Comparison of ENCODE assay signal across 24 cellular contexts in the genomic region with DNA sequence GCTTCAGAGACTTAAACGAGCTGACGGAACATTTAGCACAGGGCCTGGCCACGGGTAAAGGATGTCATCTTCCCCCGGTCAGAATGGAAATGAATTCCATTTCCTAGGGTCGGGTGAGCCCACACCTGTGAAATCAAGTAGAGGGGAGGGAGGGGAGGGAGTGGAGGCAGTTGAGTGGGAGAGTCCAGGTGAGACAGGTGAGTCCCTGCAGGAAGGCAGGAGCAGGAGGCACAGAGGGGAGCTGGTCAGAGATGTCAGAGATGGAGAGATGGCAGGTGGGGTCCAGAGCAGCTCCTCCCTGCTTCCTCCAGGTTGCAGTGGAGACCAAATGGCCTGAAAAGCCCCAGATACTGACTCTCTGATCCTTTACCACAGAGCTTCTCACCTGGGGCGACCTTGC. TPM values are rescaled to one million over a fixed set of nuclear protein-coding genes. Genes with fewer than 3 reads are reported as not detected.
DNase-seq lines count a peak whose midpoint lies in the region; ATAC-seq, FAIRE-seq and TF ChIP-seq lines count a peak whose summit lies in the region.
"Had no signal": no experiment of that assay in that cellular context is flagged by ENCODE, and none has a peak within 500 bp of the region (broad histone marks: within the 10 kb centered on the region; RNA-seq: fewer than 3 reads in every experiment).

No MANE protein-coding gene starts in this region.

- no peaks in the 10 kb centered on the region for H3K9me3 ChIP-seq in WERI-Rb-1 (ENCODE audit: severe bottlenecking)
- no peaks in the 10 kb centered on the region for H3K9me3 ChIP-seq in kidney (ENCODE audit: control insufficient read depth in 1 of 2, low read length in 2 of 2)
- no peaks in the 10 kb centered on the region for H3K9me3 ChIP-seq in skeletal muscle satellite cell (replicated peaks; ENCODE audit: low read length)
- no peaks in the 10 kb centered on the region for H3K9me3 ChIP-seq in naive thymus-derived CD4-positive, alpha-beta T cell (ENCODE audit: control insufficient read depth in 2 of 3, low read length in 3 of 3)
- H3K9me3 ChIP-seq: ovary, SK-N-SH had no signal

- no peak overlapping the region for H3K4me3 Mint-ChIP-seq in naive thymus-derived CD4-positive, alpha-beta T cell
- H3K4me3 Mint-ChIP-seq: activated naive CD4-positive, alpha-beta T cell treated with anti-CD3 and anti-CD28 coated beads, Interleukin-2, amount 10 ng/mL, durations not matched to agents 7 days and 5 days; naive B cell had no signal

- H3K36me3 ChIP-seq in WERI-Rb-1 = peaks cover 55% of the 10 kb centered on the region
- H3K36me3 ChIP-seq in kidney (ENCODE audit: control insufficient read depth in 1 of 2, insufficient read depth in 2 of 2, low read length in 2 of 2) = no peaks in the 10 kb centered on the region
- H3K36me3 ChIP-seq in skeletal muscle satellite cell (ENCODE audit: insufficient read depth, low read length) = peaks cover 23% of the 10 kb centered on the region
- no peaks in the 10 kb centered on the region for H3K36me3 ChIP-seq in naive thymus-derived CD4-positive, alpha-beta T cell (ENCODE audit: control insufficient read depth in 2 of 3, insufficient read depth in 3 of 3, low read length in 3 of 3)
- H3K36me3 ChIP-seq: ovary had no signal

- no peak overlapping the region for H3K4me2 ChIP-seq in skeletal muscle satellite cell (ENCODE audit: low read length)
- H3K4me2 ChIP-seq: SK-N-SH had no signal

- peaks cover 0 to 16% (median 5%) of the 10 kb centered on the region in 5 donors for H3K27me3 Mint-ChIP-seq in naive thymus-derived CD4-positive, alpha-beta T cell

- DNase-seq in DMS79 treated with DMSO at 0.1 percent for 48 hours (lab: John Stamatoyannopoulos, UW) = peak; percentile 27
- no peak for DNase-seq in DMS79 (lab: John Stamatoyannopoulos, UW)
- no peak for DNase-seq in WERI-Rb-1
- DNase-seq in kidney = peak; percentile 39
- no peak for DNase-seq in naive thymus-derived CD4-positive, alpha-beta T cell
- no peak for DNase-seq in NCI-H2081 (lab: John Stamatoyannopoulos, UW)
- DNase-seq: activated naive CD4-positive, alpha-beta T cell treated with anti-CD3 and anti-CD28 coated beads, Interleukin-2, amount 10 ng/mL, durations not matched to agents 7 days and 5 days; amygdala; mammary epithelial cell; naive B cell; NCI-H1417; NCI-H2171 treated with DMSO at 0.1 percent for 48 hours; ovary; right cardiac atrium; RPMI8226; SK-N-SH; stimulated activated CD4-positive, alpha-beta T cell treated with anti-CD3 and anti-CD28 coated beads, Interleukin-15, amount 100 ng/mL, for 24 hours; trophoblast cell had no signal

- H3K4me1 ChIP-seq in kidney (ENCODE audit: control insufficient read depth in 1 of 2, insufficient read depth in 1 of 2, low read depth in 1 of 2, low read length in 2 of 2) (peaks cover 13 to 25% of the 10 kb centered on the region in 2 donors), skeletal muscle satellite cell (ENCODE audit: control insufficient read depth, insufficient read depth, low read length) (peaks cover 40% of the 10 kb centered on the region)
- H3K4me1 ChIP-seq in naive thymus-derived CD4-positive, alpha-beta T cell (ENCODE audit: control insufficient read depth in 2 of 2, insufficient read depth in 2 of 2, low read length in 2 of 2) = no peaks in the 10 kb centered on the region

- ATAC-seq in HG03460 (IDR thresholded peaks at IDR 0.05; ENCODE audit: unreplicated experiment) = no peak
- no peak for ATAC-seq in naive thymus-derived CD4-positive, alpha-beta T cell
- ATAC-seq: K562, right cardiac atrium had no signal

- TF ChIP-seq CTCF in WERI-Rb-1 (IDR thresholded peaks at IDR 0.05; ENCODE audit: low read depth, low read length) (no peak), kidney (IDR thresholded peaks at IDR 0.05; ENCODE audit: borderline replicate concordance, extremely low read depth, insufficient read depth) (no peak)

- peak overlapping the region; percentile 90 for H3K27ac ChIP-seq in WERI-Rb-1
- peak overlapping the region; percentile 40 to 59 for H3K27ac ChIP-seq in kidney (ENCODE audit: low read depth in 2 of 2, low read length in 2 of 2)
- no peak overlapping the region for H3K27ac ChIP-seq in naive thymus-derived CD4-positive, alpha-beta T cell (ENCODE audit: low read depth, low read length)
- H3K27ac ChIP-seq: 22Rv1, ovary had no signal

- H3K27ac Mint-ChIP-seq in naive thymus-derived CD4-positive, alpha-beta T cell = no peak overlapping the region
- H3K27ac Mint-ChIP-seq: activated naive CD4-positive, alpha-beta T cell treated with anti-CD3 and anti-CD28 coated beads, Interleukin-2, amount 10 ng/mL, durations not matched to agents 7 days and 5 days had no signal

- H3K9me3 Mint-ChIP-seq in naive thymus-derived CD4-positive, alpha-beta T cell = peaks cover 0 to 6% (median 0%) of the 10 kb centered on the region in 11 donors
- H3K9me3 Mint-ChIP-seq: activated naive CD4-positive, alpha-beta T cell treated with anti-CD3 and anti-CD28 coated beads, Interleukin-2, amount 10 ng/mL, durations not matched to agents 7 days and 5 days had no signal

- intact Hi-C loops in kidney (cut with DNase I) = no loop called here
- intact Hi-C loops in naive thymus-derived CD4-positive, alpha-beta T cell (cut with micrococcal nuclease) = no loop called here

- POLR2A ChIA-PET in naive thymus-derived CD4-positive, alpha-beta T cell (lab: Charles Lee) = no interaction called here

- H3K4me3 ChIP-seq in WERI-Rb-1 (ENCODE audit: low read depth, low read length) (no peak overlapping the region), kidney (ENCODE audit: low read length in 2 of 2) (no peak overlapping the region), skeletal muscle satellite cell (ENCODE audit: low read length) (no peak overlapping the region)
- no peak overlapping the region for H3K4me3 ChIP-seq in naive thymus-derived CD4-positive, alpha-beta T cell (ENCODE audit: low read length)
- H3K4me3 ChIP-seq: K562, ovary had no signal

- no peaks in the 10 kb centered on the region for H3K36me3 Mint-ChIP-seq in naive thymus-derived CD4-positive, alpha-beta T cell
- H3K36me3 Mint-ChIP-seq: activated naive CD4-positive, alpha-beta T cell treated with anti-CD3 and anti-CD28 coated beads, Interleukin-2, amount 10 ng/mL, durations not matched to agents 7 days and 5 days; naive B cell had no signal

- no peaks in the 10 kb centered on the region for H3K4me1 Mint-ChIP-seq in naive thymus-derived CD4-positive, alpha-beta T cell
- H3K4me1 Mint-ChIP-seq: activated naive CD4-positive, alpha-beta T cell treated with anti-CD3 and anti-CD28 coated beads, Interleukin-2, amount 10 ng/mL, durations not matched to agents 7 days and 5 days had no signal

- no peak for FAIRE-seq in kidney (lab: Jason Lieb, UNC)
- FAIRE-seq: endometrium, K562 had no signal

- H3K27me3 ChIP-seq in WERI-Rb-1 (ENCODE audit: insufficient read depth, low read depth, severe bottlenecking) (no peaks in the 10 kb centered on the region), skeletal muscle satellite cell (ENCODE audit: control insufficient read depth, insufficient read depth, low read length) (no peaks in the 10 kb centered on the region)
- H3K27me3 ChIP-seq in naive thymus-derived CD4-positive, alpha-beta T cell (ENCODE audit: control insufficient read depth in 2 of 2, insufficient read depth in 2 of 2, low read length in 2 of 2) = no peaks in the 10 kb centered on the region
- H3K27me3 ChIP-seq: ovary had no signal

- no peak overlapping the region for H3K9ac ChIP-seq in kidney (ENCODE audit: low read length in 2 of 2)
- peak overlapping the region; percentile 64 for H3K9ac ChIP-seq in skeletal muscle satellite cell (ENCODE audit: low read depth, low read length)
- H3K9ac ChIP-seq: SK-N-SH had no signal

- CTCF ChIA-PET in naive thymus-derived CD4-positive, alpha-beta T cell (lab: Charles Lee) = no interaction called here

RNA-seq across cellular contexts. Expression of a gene that starts 55.2 kb away (rescaled TPM):
- 52.9 TPM for total RNA-seq in kidney
- polyA plus RNA-seq in kidney (ENCODE audit: insufficient read depth, low read depth, low replicate concordance) = 20.0 TPM
- 28.9 and 35.2 TPM in 2 replicates for total RNA-seq in skeletal muscle satellite cell (2012; rRNA removed)
- total RNA-seq in naive thymus-derived CD4-positive, alpha-beta T cell = 1 to 10 TPM in 1 of 5 experiments, under 1 TPM in 3, not detected in 1; 0.41 to 2.6 (median 0.63) TPM
- not detected for polyA plus RNA-seq in naive thymus-derived CD4-positive, alpha-beta T cell
- total RNA-seq: T-helper 2 cell treated with Interferon-gamma antibody and Interleukin-4, amounts not matched to agents 100 ng/mL and 5 ng/mL, for 36 hours had no signal

Comparison
In these comparisons a context has a peak if more than half of its experiments do, and no peak if none do; other contexts are left out.
1. DNase-seq: peak in DMS79 treated with DMSO at 0.1 percent for 48 hours (single experiment) and kidney (single experiment); none in DMS79 (single experiment), WERI-Rb-1 (single experiment), naive thymus-derived CD4-positive, alpha-beta T cell (0 of 9) and NCI-H2081 (0 of 2).
2. RNA of a gene that starts 55.2 kb away (total RNA-seq): 52.9 TPM in kidney (single experiment); 0.41 to 2.6 TPM in naive thymus-derived CD4-positive, alpha-beta T cell; every median in the first group is over 10 times any median in the second.